ENCODE assay signal across 1 cellular context in genomic region chr1:17405898-17406759, GRCh38.
TF ChIP-seq lines count a peak whose summit lies in the region.

No MANE protein-coding gene starts in this region.

TF ChIP-seq in HepG2, 621 proteins besides CTCF, POLR2A, EP300 and RAD21 (continued from another document and continues in another):
- 0 out of 2 replicates have a peak, but pooled peaks have one; percentile 31 for TF ChIP-seq STAT6 (CRISPR knock-in tag; IDR thresholded peaks at IDR 0.05; ENCODE audit: borderline replicate concordance)
- TF ChIP-seq GABPA (IDR thresholded peaks at IDR 0.05; ENCODE audit: low read depth, low read length) = no peak
- TF ChIP-seq GABPA (CRISPR knock-in tag; IDR thresholded peaks at IDR 0.05; ENCODE audit: low read depth) = no peak
- TF ChIP-seq ARID2 (CRISPR knock-in tag; IDR thresholded peaks at IDR 0.05; ENCODE audit: borderline replicate concordance) = no peak
- TF ChIP-seq ZNF660 (CRISPR knock-in tag; IDR thresholded peaks at IDR 0.05; ENCODE audit: borderline replicate concordance, low read depth) = no peak
- TF ChIP-seq RFXAP (CRISPR knock-in tag; IDR thresholded peaks at IDR 0.05; ENCODE audit: borderline replicate concordance) = peak; percentile 69; the same call in 1 of the 2 replicates
- TF ChIP-seq GPBP1L1 (CRISPR knock-in tag; IDR thresholded peaks at IDR 0.05) = no peak
- TF ChIP-seq TSC22D2 (CRISPR knock-in tag; IDR thresholded peaks at IDR 0.05; ENCODE audit: borderline replicate concordance) = no peak
- TF ChIP-seq PHF8 (CRISPR knock-in tag; IDR thresholded peaks at IDR 0.05) = no peak
- peak; percentile 41; the same call in 1 of the 2 replicates for TF ChIP-seq MYC (CRISPR knock-in tag; IDR thresholded peaks at IDR 0.05; ENCODE audit: borderline replicate concordance)
- no peak for TF ChIP-seq NFYB (CRISPR knock-in tag; IDR thresholded peaks at IDR 0.05)
- no peak for TF ChIP-seq ZNF136 (CRISPR knock-in tag; IDR thresholded peaks at IDR 0.05; ENCODE audit: low read depth)
- no peak for TF ChIP-seq ZSCAN9 (CRISPR knock-in tag; IDR thresholded peaks at IDR 0.05; ENCODE audit: borderline replicate concordance)
- TF ChIP-seq GATAD2A (CRISPR knock-in tag; IDR thresholded peaks at IDR 0.05) = 0 out of 2 replicates have a peak, but pooled peaks have one; percentile 18
- no peak for TF ChIP-seq ATF6 (CRISPR knock-in tag; conservative IDR thresholded peaks at IDR 0.05)
- peak; percentile 59; the same call in 1 of the 2 replicates for TF ChIP-seq ZNF598 (CRISPR knock-in tag; IDR thresholded peaks at IDR 0.05; ENCODE audit: borderline replicate concordance)
- TF ChIP-seq BRCA1 (CRISPR knock-in tag; IDR thresholded peaks at IDR 0.05) = no peak; the same call in 1 of the 2 replicates
- peak; percentile 84; the same call in 1 of the 2 replicates for TF ChIP-seq ZNF556 (CRISPR knock-in tag; IDR thresholded peaks at IDR 0.05; ENCODE audit: borderline replicate concordance)
- TF ChIP-seq ZNF329 (CRISPR knock-in tag; IDR thresholded peaks at IDR 0.05; ENCODE audit: low read depth) = peak; percentile 66; the same call in 1 of the 2 replicates
- TF ChIP-seq MXD4 (CRISPR knock-in tag; IDR thresholded peaks at IDR 0.05) = no peak
- TF ChIP-seq ARID4A (CRISPR knock-in tag; IDR thresholded peaks at IDR 0.05; ENCODE audit: borderline replicate concordance) = no peak
- TF ChIP-seq HOXD1 (CRISPR knock-in tag; IDR thresholded peaks at IDR 0.05) = no peak
- no peak for TF ChIP-seq RBAK (CRISPR knock-in tag; IDR thresholded peaks at IDR 0.05)
- TF ChIP-seq BCLAF1 (IDR thresholded peaks at IDR 0.05) = no peak
- no peak for TF ChIP-seq CHD2 (IDR thresholded peaks at IDR 0.05; ENCODE audit: low read depth, low read length)
- no peak for TF ChIP-seq CBX1 (IDR thresholded peaks at IDR 0.05; ENCODE audit: low read depth)
- 0 out of 2 replicates have a peak, but pooled peaks have one; percentile 30 for TF ChIP-seq ATF7-NPFF (CRISPR knock-in tag; IDR thresholded peaks at IDR 0.05; ENCODE audit: low read depth)
- TF ChIP-seq ZNF558 (CRISPR knock-in tag; IDR thresholded peaks at IDR 0.05; ENCODE audit: borderline replicate concordance) = no peak
- no peak for TF ChIP-seq NKX3-1 (CRISPR knock-in tag; IDR thresholded peaks at IDR 0.05)
- TF ChIP-seq ZNF691 (CRISPR knock-in tag; IDR thresholded peaks at IDR 0.05; ENCODE audit: borderline replicate concordance, low read depth) = peak; percentile 42; the same call in 1 of the 2 replicates
- TF ChIP-seq KDM5B (CRISPR knock-in tag; IDR thresholded peaks at IDR 0.05; ENCODE audit: borderline replicate concordance) = no peak; the same call in 1 of the 2 replicates
- TF ChIP-seq ZFP41 (CRISPR knock-in tag; IDR thresholded peaks at IDR 0.05; ENCODE audit: borderline replicate concordance) = no peak
- no peak for TF ChIP-seq NONO (IDR thresholded peaks at IDR 0.05)
- TF ChIP-seq NONO (CRISPR knock-in tag; conservative IDR thresholded peaks at IDR 0.05) = peak; percentile 54; the same call in 1 of the 2 replicates
- TF ChIP-seq ZFP91 (CRISPR knock-in tag; IDR thresholded peaks at IDR 0.05; ENCODE audit: borderline replicate concordance) = peak; percentile 55; the same call in 1 of the 2 replicates
- TF ChIP-seq ZNF678 (CRISPR knock-in tag; IDR thresholded peaks at IDR 0.05) = no peak
- TF ChIP-seq PRDM4 (CRISPR knock-in tag; IDR thresholded peaks at IDR 0.05; ENCODE audit: borderline replicate concordance) = no peak
- TF ChIP-seq YEATS2 (CRISPR knock-in tag; IDR thresholded peaks at IDR 0.05; ENCODE audit: borderline replicate concordance) = no peak
- TF ChIP-seq TOPORS (CRISPR knock-in tag; IDR thresholded peaks at IDR 0.05) = no peak
- no peak for TF ChIP-seq LBX2 (CRISPR knock-in tag; IDR thresholded peaks at IDR 0.05; ENCODE audit: borderline replicate concordance)
- TF ChIP-seq BORCS8-MEF2B (CRISPR knock-in tag; IDR thresholded peaks at IDR 0.05) = no peak
- 0 out of 2 replicates have a peak, but pooled peaks have one; percentile 78 for TF ChIP-seq ZNF567 (CRISPR knock-in tag; IDR thresholded peaks at IDR 0.05; ENCODE audit: borderline replicate concordance)
- TF ChIP-seq ZNF788 (CRISPR knock-in tag; IDR thresholded peaks at IDR 0.05; ENCODE audit: borderline replicate concordance) = peak; percentile 45; the same call in 1 of the 2 replicates
- peak; percentile 31; the same call in 1 of the 2 replicates for TF ChIP-seq MED1 (CRISPR knock-in tag; IDR thresholded peaks at IDR 0.05)
- TF ChIP-seq EZH2 (conservative IDR thresholded peaks at IDR 0.05; ENCODE audit: low read depth, low read length) = no peak
- peak; percentile 70; the same call in 1 of the 2 replicates for TF ChIP-seq NRL (CRISPR knock-in tag; IDR thresholded peaks at IDR 0.05; ENCODE audit: borderline replicate concordance)
